3 cellular contexts compared by ENCODE assay signal in genomic region chr10:46922498-46922897, GRCh38. TPM values are rescaled to one million over a fixed set of nuclear protein-coding genes. Genes with fewer than 3 reads are reported as not detected.
"Had no signal": no experiment of that assay in that cellular context is flagged by ENCODE, and none has a peak within 500 bp of the region (broad histone marks: within the 10 kb centered on the region; RNA-seq: fewer than 3 reads in every experiment).

No MANE protein-coding gene starts in this region.

RNA-seq across cellular contexts. Expression of gene PTPN20, which starts 11.3 kb away (rescaled TPM):
- total RNA-seq: LHCN-M2, OCI-LY7, SJCRH30 had no signal
